Comparison of ENCODE assay signal across 39 cellular contexts in genomic region chr4:138437263-138437851, GRCh38.
"Had no signal": no experiment of that assay in that cellular context is flagged by ENCODE, and none has a peak within 500 bp of the region (broad histone marks: within the 10 kb centered on the region; RNA-seq: fewer than 3 reads in every experiment).

No MANE protein-coding gene starts in this region.

- H3K27ac Mint-ChIP-seq: activated CD4-positive, alpha-beta memory T cell treated with anti-CD3 and anti-CD28 coated beads, Interleukin-2, amount 10 ng/mL, durations not matched to agents 7 days and 5 days; activated CD4-positive, alpha-beta T cell treated with anti-CD3 and anti-CD28 coated beads for 36 hours; activated CD4-positive, alpha-beta T cell treated with anti-CD3 and anti-CD28 coated beads, Interleukin-2, amount 10 ng/mL, durations not matched to agents 7 days and 5 days; activated CD8-positive, alpha-beta memory T cell treated with anti-CD3 and anti-CD28 coated beads, Interleukin-2, amount 10 ng/mL, durations not matched to agents 7 days and 5 days; activated CD8-positive, alpha-beta T cell treated with anti-CD3 and anti-CD28 coated beads, Interleukin-2, amount 10 ng/mL, durations not matched to agents 7 days and 5 days; activated naive CD4-positive, alpha-beta T cell treated with anti-CD3 and anti-CD28 coated beads, Interleukin-2, amount 10 ng/mL, durations not matched to agents 7 days and 5 days; activated naive CD4-positive, alpha-beta T cell treated with anti-CD3 and anti-CD28 coated beads, Interleukin-2, amount 50 U/mL, for 24 hours; activated naive CD8-positive, alpha-beta T cell; activated naive CD8-positive, alpha-beta T cell treated with anti-CD3 and anti-CD28 coated beads, Interleukin-2, amount 10 ng/mL, durations not matched to agents 7 days and 5 days; activated naive CD8-positive, alpha-beta T cell treated with anti-CD3 and anti-CD28 coated beads, Interleukin-2, amount 50 U/mL, for 24 hours; activated T-cell treated with anti-CD3 and anti-CD28 coated beads, Interleukin-2, amount 50 U/mL, for 24 hours; activated T-helper 2 cell treated with anti-CD3 and anti-CD28 coated beads, Interferon-gamma antibody, Interleukin-2, Interleukin-4, amounts not matched to agents 10 μg/mL and 5 μg/mL and 100 μg/mL, durations not matched to agents 14 hours and 24 hours and 36 hours; brain; T-helper 1 cell treated with Interleukin-12 subunit alpha and Interleukin-12 subunit beta and Interleukin-4 antibody, amounts not matched to agents 30 μg/mL and 1 μg/mL, for 36 hours; T-helper 2 cell treated with Interferon-gamma antibody and Interleukin-4, amounts not matched to agents 5 μg/mL and 100 μg/mL, for 36 hours; WTC11 had no signal

- H3K27me3 Mint-ChIP-seq: activated CD4-positive, alpha-beta memory T cell treated with anti-CD3 and anti-CD28 coated beads, Interleukin-2, amount 10 ng/mL, durations not matched to agents 7 days and 5 days; activated CD4-positive, alpha-beta T cell treated with anti-CD3 and anti-CD28 coated beads for 36 hours; activated CD4-positive, alpha-beta T cell treated with anti-CD3 and anti-CD28 coated beads, Interleukin-2, amount 10 ng/mL, durations not matched to agents 7 days and 5 days; activated CD8-positive, alpha-beta memory T cell treated with anti-CD3 and anti-CD28 coated beads, Interleukin-2, amount 10 ng/mL, durations not matched to agents 7 days and 5 days; activated naive CD4-positive, alpha-beta T cell treated with anti-CD3 and anti-CD28 coated beads, Interleukin-2, amount 10 ng/mL, durations not matched to agents 7 days and 5 days; activated naive CD4-positive, alpha-beta T cell treated with anti-CD3 and anti-CD28 coated beads, Interleukin-2, amount 50 U/mL, for 24 hours; activated naive CD8-positive, alpha-beta T cell; activated naive CD8-positive, alpha-beta T cell treated with anti-CD3 and anti-CD28 coated beads, Interleukin-2, amount 10 ng/mL, durations not matched to agents 7 days and 5 days; activated T-cell treated with anti-CD3 and anti-CD28 coated beads, Interleukin-2, amount 50 U/mL, for 24 hours; central memory CD8-positive, alpha-beta T cell had no signal

- H3K4me3 ChIP-seq: ascending aorta, cardiac muscle cell had no signal

- ATAC-seq: activated CD4-positive, alpha-beta T cell treated with anti-CD3 and anti-CD28 coated beads for 36 hours; activated CD4-positive, CD25-positive, alpha-beta regulatory T cell treated with anti-CD3 and anti-CD28 coated beads, Interleukin-2, amount 50 U/mL, for 24 hours; activated CD8-positive, alpha-beta memory T cell treated with anti-CD3 and anti-CD28 coated beads, Interleukin-2, amount 10 ng/mL, durations not matched to agents 7 days and 5 days; activated CD8-positive, alpha-beta T cell treated with anti-CD3 and anti-CD28 coated beads, Interleukin-2, amount 10 ng/mL, durations not matched to agents 7 days and 5 days; activated naive CD8-positive, alpha-beta T cell treated with anti-CD3 and anti-CD28 coated beads, Interleukin-2, amount 50 U/mL, for 24 hours; WTC11 had no signal

- H3K4me3 Mint-ChIP-seq: activated CD4-positive, alpha-beta memory T cell treated with anti-CD3 and anti-CD28 coated beads, Interleukin-2, amount 10 ng/mL, durations not matched to agents 7 days and 5 days; activated CD4-positive, alpha-beta T cell treated with anti-CD3 and anti-CD28 coated beads for 36 hours; activated CD4-positive, alpha-beta T cell treated with anti-CD3 and anti-CD28 coated beads, Interleukin-2, amount 10 ng/mL, durations not matched to agents 7 days and 5 days; activated CD8-positive, alpha-beta memory T cell treated with anti-CD3 and anti-CD28 coated beads, Interleukin-2, amount 10 ng/mL, durations not matched to agents 7 days and 5 days; activated CD8-positive, alpha-beta T cell treated with anti-CD3 and anti-CD28 coated beads, Interleukin-2, amount 10 ng/mL, durations not matched to agents 7 days and 5 days; activated naive CD4-positive, alpha-beta T cell treated with anti-CD3 and anti-CD28 coated beads, Interleukin-2, amount 10 ng/mL, durations not matched to agents 7 days and 5 days; activated naive CD4-positive, alpha-beta T cell treated with anti-CD3 and anti-CD28 coated beads, Interleukin-2, amount 50 U/mL, for 24 hours; activated naive CD8-positive, alpha-beta T cell; activated naive CD8-positive, alpha-beta T cell treated with anti-CD3 and anti-CD28 coated beads, Interleukin-2, amount 10 ng/mL, durations not matched to agents 7 days and 5 days; activated naive CD8-positive, alpha-beta T cell treated with anti-CD3 and anti-CD28 coated beads, Interleukin-2, amount 50 U/mL, for 24 hours; activated T-cell treated with anti-CD3 and anti-CD28 coated beads, Interleukin-2, amount 50 U/mL, for 24 hours; brain; central memory CD8-positive, alpha-beta T cell; T-helper 1 cell treated with Interleukin-12 subunit alpha and Interleukin-12 subunit beta and Interleukin-4 antibody, amounts not matched to agents 30 μg/mL and 1 μg/mL, for 36 hours; T-helper 2 cell treated with Interferon-gamma antibody and Interleukin-4, amounts not matched to agents 5 μg/mL and 100 μg/mL, for 36 hours; WTC11 had no signal

- H3K4me1 Mint-ChIP-seq: activated CD4-positive, alpha-beta memory T cell treated with anti-CD3 and anti-CD28 coated beads, Interleukin-2, amount 10 ng/mL, durations not matched to agents 7 days and 5 days; activated CD4-positive, alpha-beta T cell treated with anti-CD3 and anti-CD28 coated beads for 36 hours; activated CD4-positive, alpha-beta T cell treated with anti-CD3 and anti-CD28 coated beads, Interleukin-2, amount 10 ng/mL, durations not matched to agents 7 days and 5 days; activated CD8-positive, alpha-beta memory T cell treated with anti-CD3 and anti-CD28 coated beads, Interleukin-2, amount 10 ng/mL, durations not matched to agents 7 days and 5 days; activated naive CD4-positive, alpha-beta T cell treated with anti-CD3 and anti-CD28 coated beads, Interleukin-2, amount 10 ng/mL, durations not matched to agents 7 days and 5 days; activated naive CD4-positive, alpha-beta T cell treated with anti-CD3 and anti-CD28 coated beads, Interleukin-2, amount 50 U/mL, for 24 hours; activated naive CD8-positive, alpha-beta T cell treated with anti-CD3 and anti-CD28 coated beads, Interleukin-2, amount 10 ng/mL, durations not matched to agents 7 days and 5 days; activated naive CD8-positive, alpha-beta T cell treated with anti-CD3 and anti-CD28 coated beads, Interleukin-2, amount 50 U/mL, for 24 hours; brain; central memory CD8-positive, alpha-beta T cell had no signal

- FAIRE-seq: bronchial epithelial cell had no signal

- H3K9me3 Mint-ChIP-seq: activated naive CD4-positive, alpha-beta T cell treated with anti-CD3 and anti-CD28 coated beads, Interleukin-2, amount 10 ng/mL, durations not matched to agents 7 days and 5 days had no signal

- H3K4me1 ChIP-seq: ascending aorta had no signal

- DNase-seq: activated CD4-positive, alpha-beta memory T cell treated with anti-CD3 and anti-CD28 coated beads, Interleukin-2, amount 10 ng/mL, durations not matched to agents 7 days and 5 days; activated CD4-positive, alpha-beta T cell treated with anti-CD3 and anti-CD28 coated beads for 1 hour; activated CD4-positive, alpha-beta T cell treated with anti-CD3 and anti-CD28 coated beads for 36 hours; activated CD4-positive, alpha-beta T cell treated with anti-CD3 and anti-CD28 coated beads for 48 hours; activated CD4-positive, alpha-beta T cell treated with anti-CD3 and anti-CD28 coated beads, Interleukin-2, amount 10 ng/mL, durations not matched to agents 7 days and 5 days; activated CD4-positive, alpha-beta T cell treated with anti-CD3 and anti-CD28 coated beads, Interleukin-2, amount 50 U/mL, for 48 hours; activated CD4-positive, CD25-positive, alpha-beta regulatory T cell; activated CD8-positive, alpha-beta memory T cell treated with anti-CD3 and anti-CD28 coated beads for 24 hours; activated CD8-positive, alpha-beta memory T cell treated with anti-CD3 and anti-CD28 coated beads, Interleukin-2, amount 10 ng/mL, durations not matched to agents 7 days and 5 days; activated CD8-positive, alpha-beta memory T cell treated with anti-CD3 and anti-CD28 coated beads, Interleukin-2, amount 50 U/mL, for 48 hours; activated CD8-positive, alpha-beta T cell treated with anti-CD3 and anti-CD28 coated beads, Interleukin-2, amount 10 ng/mL, durations not matched to agents 7 days and 5 days; activated effector memory CD4-positive, alpha-beta T cell treated with Interleukin-2 at 50 U/mL for 16 hours; activated gamma-delta T cell; activated naive CD4-positive, alpha-beta T cell treated with anti-CD3 and anti-CD28 coated beads, Interleukin-2, amount 10 ng/mL, durations not matched to agents 7 days and 5 days; activated naive CD4-positive, alpha-beta T cell treated with Interleukin-2 at 50 U/mL for 16 hours; activated naive CD8-positive, alpha-beta T cell treated with anti-CD3 and anti-CD28 coated beads, Interleukin-2, amount 10 ng/mL, durations not matched to agents 7 days and 5 days; activated naive CD8-positive, alpha-beta T cell treated with anti-CD3 and anti-CD28 coated beads, Interleukin-2, amount 50 U/mL, for 24 hours; activated T-cell treated with anti-CD3 and anti-CD28 coated beads, Interleukin-2, amount 50 U/mL, for 24 hours; activated T-cell treated with anti-CD3 and anti-CD28 coated beads, Interleukin-2, amount 50 U/mL, for 48 hours; amygdala; anterior cingulate cortex; caudate nucleus; cerebellar nuclear complex; T-helper 1 cell; T-helper 2 cell; T-helper 9 cell; WERI-Rb-1 had no signal

- H3K36me3 Mint-ChIP-seq: activated CD8-positive, alpha-beta memory T cell treated with anti-CD3 and anti-CD28 coated beads, Interleukin-2, amount 10 ng/mL, durations not matched to agents 7 days and 5 days; activated naive CD4-positive, alpha-beta T cell treated with anti-CD3 and anti-CD28 coated beads, Interleukin-2, amount 10 ng/mL, durations not matched to agents 7 days and 5 days; activated naive CD4-positive, alpha-beta T cell treated with anti-CD3 and anti-CD28 coated beads, Interleukin-2, amount 50 U/mL, for 24 hours; activated naive CD8-positive, alpha-beta T cell; activated naive CD8-positive, alpha-beta T cell treated with anti-CD3 and anti-CD28 coated beads, Interleukin-2, amount 10 ng/mL, durations not matched to agents 7 days and 5 days had no signal

- H3K27ac ChIP-seq: ascending aorta, cardiac muscle cell, WERI-Rb-1 had no signal

- H3K27me3 ChIP-seq: ascending aorta, cardiac muscle cell had no signal

- H3K36me3 ChIP-seq: ascending aorta, cardiac muscle cell, WERI-Rb-1 had no signal
